ENCODE assay signal across 1 cellular context in genomic region chr22:44718418-44718817, GRCh38.
TF ChIP-seq lines count a peak whose summit lies in the region.

No MANE protein-coding gene starts in this region.

TF ChIP-seq in GM12878, 131 proteins besides CTCF, POLR2A, EP300 and RAD21:
- TF ChIP-seq STAT3 (IDR thresholded peaks at IDR 0.05; ENCODE audit: low read depth, low read length), result no peak
- TF ChIP-seq WRNIP1 (IDR thresholded peaks at IDR 0.05; ENCODE audit: borderline replicate concordance, low read depth, low read length), result no peak
- 0 out of 2 replicates have a peak, but pooled peaks have one; percentile 20 for TF ChIP-seq ATF7 (IDR thresholded peaks at IDR 0.05; ENCODE audit: low read depth)
- no peak for TF ChIP-seq PAX5 (IDR thresholded peaks at IDR 0.05; ENCODE audit: borderline replicate concordance, low read depth, low read length)
- no peak for TF ChIP-seq MYB (IDR thresholded peaks at IDR 0.05; ENCODE audit: borderline replicate concordance, low read depth, low read length)
- TF ChIP-seq IRF4 (IDR thresholded peaks at IDR 0.05; ENCODE audit: low read depth, low read length), result no peak
- TF ChIP-seq ZNF24 (IDR thresholded peaks at IDR 0.05), result no peak
- TF ChIP-seq MEF2B (IDR thresholded peaks at IDR 0.05; ENCODE audit: partially characterized antibody, poor library complexity, severe bottlenecking), result peak; percentile 30
- no peak for TF ChIP-seq HSF1 (IDR thresholded peaks at IDR 0.05; ENCODE audit: low read depth, low read length)
- TF ChIP-seq TAF1 (IDR thresholded peaks at IDR 0.05; ENCODE audit: borderline replicate concordance, low read depth, low read length), result no peak
- no peak for TF ChIP-seq SP1 (IDR thresholded peaks at IDR 0.05; ENCODE audit: low read depth, low read length)
- no peak for TF ChIP-seq FOXM1 (IDR thresholded peaks at IDR 0.05; ENCODE audit: low read depth, low read length)
- TF ChIP-seq SIN3A (IDR thresholded peaks at IDR 0.05; ENCODE audit: low read depth, low read length), result no peak
- TF ChIP-seq POU2F2 (IDR thresholded peaks at IDR 0.05; ENCODE audit: borderline replicate concordance, low read depth, low read length), result 0 out of 3 replicates have a peak, but pooled peaks have one; percentile 41
- TF ChIP-seq NBN (IDR thresholded peaks at IDR 0.05), result 0 out of 2 replicates have a peak, but pooled peaks have one; percentile 27
- TF ChIP-seq REST (IDR thresholded peaks at IDR 0.05; ENCODE audit: low read depth, low read length), result no peak
- no peak for TF ChIP-seq SREBF2 (IDR thresholded peaks at IDR 0.05; ENCODE audit: low read length)
- no peak for TF ChIP-seq RCOR1 (conservative IDR thresholded peaks at IDR 0.05; ENCODE audit: low read depth, low read length)
- no peak for TF ChIP-seq SPI1 (IDR thresholded peaks at IDR 0.05; ENCODE audit: borderline replicate concordance, insufficient read depth, low read depth, low read length)
- TF ChIP-seq GATAD2B (conservative IDR thresholded peaks at IDR 0.05; ENCODE audit: low read depth), result 0 out of 2 replicates have a peak, but pooled peaks have one; percentile 22
- no peak for TF ChIP-seq BMI1 (IDR thresholded peaks at IDR 0.05; ENCODE audit: borderline replicate concordance)
- TF ChIP-seq ESRRA (IDR thresholded peaks at IDR 0.05; ENCODE audit: low read length), result no peak
- no peak for TF ChIP-seq POLR2AphosphoS2 (IDR thresholded peaks at IDR 0.05; ENCODE audit: low read depth, low read length)
- TF ChIP-seq IKZF2 (IDR thresholded peaks at IDR 0.05), result peak; percentile 41 to 55; a peak in 2 of 4 replicates
- peak; percentile 24; the same call in 1 of the 2 replicates for TF ChIP-seq MTA2 (IDR thresholded peaks at IDR 0.05; ENCODE audit: low read depth)
- no peak for TF ChIP-seq NR2C2 (IDR thresholded peaks at IDR 0.05; ENCODE audit: borderline replicate concordance, control insufficient read depth, insufficient read length, low read depth)
- TF ChIP-seq, protein P1, sequence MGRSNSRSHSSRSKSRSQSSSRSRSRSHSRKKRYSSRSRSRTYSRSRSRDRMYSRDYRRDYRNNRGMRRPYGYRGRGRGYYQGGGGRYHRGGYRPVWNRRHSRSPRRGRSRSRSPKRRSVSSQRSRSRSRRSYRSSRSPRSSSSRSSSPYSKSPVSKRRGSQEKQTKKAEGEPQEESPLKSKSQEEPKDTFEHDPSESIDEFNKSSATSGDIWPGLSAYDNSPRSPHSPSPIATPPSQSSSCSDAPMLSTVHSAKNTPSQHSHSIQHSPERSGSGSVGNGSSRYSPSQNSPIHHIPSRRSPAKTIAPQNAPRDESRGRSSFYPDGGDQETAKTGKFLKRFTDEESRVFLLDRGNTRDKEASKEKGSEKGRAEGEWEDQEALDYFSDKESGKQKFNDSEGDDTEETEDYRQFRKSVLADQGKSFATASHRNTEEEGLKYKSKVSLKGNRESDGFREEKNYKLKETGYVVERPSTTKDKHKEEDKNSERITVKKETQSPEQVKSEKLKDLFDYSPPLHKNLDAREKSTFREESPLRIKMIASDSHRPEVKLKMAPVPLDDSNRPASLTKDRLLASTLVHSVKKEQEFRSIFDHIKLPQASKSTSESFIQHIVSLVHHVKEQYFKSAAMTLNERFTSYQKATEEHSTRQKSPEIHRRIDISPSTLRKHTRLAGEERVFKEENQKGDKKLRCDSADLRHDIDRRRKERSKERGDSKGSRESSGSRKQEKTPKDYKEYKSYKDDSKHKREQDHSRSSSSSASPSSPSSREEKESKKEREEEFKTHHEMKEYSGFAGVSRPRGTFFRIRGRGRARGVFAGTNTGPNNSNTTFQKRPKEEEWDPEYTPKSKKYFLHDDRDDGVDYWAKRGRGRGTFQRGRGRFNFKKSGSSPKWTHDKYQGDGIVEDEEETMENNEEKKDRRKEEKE (IDR thresholded peaks at IDR 0.05), result no peak
- no peak for TF ChIP-seq BRCA1 (IDR thresholded peaks at IDR 0.05; ENCODE audit: low read depth, low read length)
- TF ChIP-seq RAD51 (IDR thresholded peaks at IDR 0.05), result no peak
- no peak for TF ChIP-seq ZBED1 (IDR thresholded peaks at IDR 0.05; ENCODE audit: borderline replicate concordance)
- TF ChIP-seq, protein P2, sequence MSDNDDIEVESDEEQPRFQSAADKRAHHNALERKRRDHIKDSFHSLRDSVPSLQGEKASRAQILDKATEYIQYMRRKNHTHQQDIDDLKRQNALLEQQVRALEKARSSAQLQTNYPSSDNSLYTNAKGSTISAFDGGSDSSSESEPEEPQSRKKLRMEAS (IDR thresholded peaks at IDR 0.05; ENCODE audit: low read depth, low read length), result no peak
- peak; percentile 36 for TF ChIP-seq NR2F1 (conservative IDR thresholded peaks at IDR 0.05)
- TF ChIP-seq SREBF1 (IDR thresholded peaks at IDR 0.05; ENCODE audit: low read length), result no peak
- no peak for TF ChIP-seq FOS (IDR thresholded peaks at IDR 0.05; ENCODE audit: borderline replicate concordance, extremely low read depth, insufficient read length)
- no peak for TF ChIP-seq RUNX3 (IDR thresholded peaks at IDR 0.05; ENCODE audit: low read length)
- no peak for TF ChIP-seq CBX5 (IDR thresholded peaks at IDR 0.05; ENCODE audit: low read depth)
TF ChIP-seq in GM12878: peak in this region for 8.
